21 cellular contexts compared by ENCODE assay signal in the genomic region with DNA sequence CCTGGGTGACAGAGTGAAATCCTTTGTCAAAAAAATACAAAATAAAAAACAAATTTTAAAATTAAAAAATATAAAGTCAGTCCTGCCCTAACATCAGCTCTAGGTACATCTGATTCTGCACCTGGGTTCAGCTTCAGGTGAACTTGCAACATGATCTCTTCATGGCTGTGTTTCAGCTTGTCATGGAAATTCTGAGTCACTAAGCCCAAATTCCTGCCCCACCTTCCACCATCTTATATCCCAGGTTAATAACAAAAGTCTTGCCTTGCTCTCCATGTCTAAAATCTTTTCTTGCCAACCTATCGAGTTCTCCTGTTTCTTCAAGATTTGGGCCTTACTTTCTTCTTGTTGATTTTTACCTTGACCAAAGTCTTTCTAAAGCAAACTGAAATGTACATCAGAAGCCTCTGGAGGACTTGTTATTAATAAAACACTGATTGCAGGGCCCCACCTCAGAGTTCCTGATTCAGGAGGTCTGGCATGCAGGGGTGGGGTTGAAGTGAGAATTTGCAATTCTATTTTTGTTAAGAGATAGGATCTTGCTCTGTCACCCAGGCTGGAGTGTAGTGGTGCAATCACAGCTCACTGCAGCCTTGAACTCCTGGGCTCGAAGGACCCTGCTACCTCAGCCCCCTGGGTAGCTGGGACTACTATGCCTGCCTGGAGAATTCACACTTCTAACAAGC.
"Had no signal": no experiment of that assay in that cellular context is flagged by ENCODE, and none has a peak within 500 bp of the region (broad histone marks: within the 10 kb centered on the region; RNA-seq: fewer than 3 reads in every experiment).

No MANE protein-coding gene starts in this region.

- DNase-seq: activated B cell treated with CpG ODN at 0.5 μM for 24 hours; activated CD4-positive, alpha-beta T cell treated with anti-CD3 and anti-CD28 coated beads for 36 hours; activated CD4-positive, alpha-beta T cell treated with anti-CD3 and anti-CD28 coated beads, Interleukin-2, amount 50 U/mL, for 4 hours; activated CD8-positive, alpha-beta memory T cell treated with anti-CD3 and anti-CD28 coated beads for 24 hours; activated naive CD4-positive, alpha-beta T cell treated with Interleukin-2 at 50 U/mL for 16 hours; activated naive CD8-positive, alpha-beta T cell treated with anti-CD3 and anti-CD28 coated beads for 36 hours; activated T-cell treated with anti-CD3 and anti-CD28 coated beads, Interleukin-2, amount 50 U/mL, for 48 hours; colonic mucosa; dorsolateral prefrontal cortex; effector memory CD8-positive, alpha-beta T cell; foreskin fibroblast; immature natural killer cell; kidney glomerular epithelial cell; left ventricle myocardium inferior; pancreas; psoas muscle; right cardiac atrium; stimulated activated CD4-positive, alpha-beta T cell treated with anti-CD3 and anti-CD28 coated beads, Interleukin-4, amount 100 ng/mL, for 4 hours; stimulated activated naive CD8-positive, alpha-beta T cell treated with anti-CD3 and anti-CD28 coated beads, Interleukin-15, Interleukin-2, amounts not matched to agents 100 U/mL and 50 U/mL, for 24 hours; T-helper 17 cell had no signal

- H3K27me3 ChIP-seq: colonic mucosa, neutrophil, pancreas had no signal

- H3K4me3 ChIP-seq: colonic mucosa, dorsolateral prefrontal cortex, left ventricle myocardium inferior, pancreas, psoas muscle had no signal

- H3K27ac ChIP-seq: colonic mucosa, dorsolateral prefrontal cortex, left ventricle myocardium inferior, neutrophil, pancreas, psoas muscle had no signal

- H3K36me3 ChIP-seq: colonic mucosa, left ventricle myocardium inferior, neutrophil, pancreas had no signal

- ATAC-seq: activated CD4-positive, alpha-beta T cell treated with anti-CD3 and anti-CD28 coated beads for 36 hours; effector memory CD8-positive, alpha-beta T cell; pancreas; psoas muscle; right cardiac atrium; stimulated activated naive CD8-positive, alpha-beta T cell treated with anti-CD3 and anti-CD28 coated beads, Interleukin-15, Interleukin-2, amounts not matched to agents 100 U/mL and 50 U/mL, for 24 hours; T-helper 17 cell had no signal

- H3K4me1 ChIP-seq: colonic mucosa, left ventricle myocardium inferior, pancreas, psoas muscle had no signal

- H3K9me3 ChIP-seq: colonic mucosa, left ventricle myocardium inferior, neutrophil, pancreas had no signal
